Comparison of ENCODE assay signal across 1 cellular context in the genomic region with DNA sequence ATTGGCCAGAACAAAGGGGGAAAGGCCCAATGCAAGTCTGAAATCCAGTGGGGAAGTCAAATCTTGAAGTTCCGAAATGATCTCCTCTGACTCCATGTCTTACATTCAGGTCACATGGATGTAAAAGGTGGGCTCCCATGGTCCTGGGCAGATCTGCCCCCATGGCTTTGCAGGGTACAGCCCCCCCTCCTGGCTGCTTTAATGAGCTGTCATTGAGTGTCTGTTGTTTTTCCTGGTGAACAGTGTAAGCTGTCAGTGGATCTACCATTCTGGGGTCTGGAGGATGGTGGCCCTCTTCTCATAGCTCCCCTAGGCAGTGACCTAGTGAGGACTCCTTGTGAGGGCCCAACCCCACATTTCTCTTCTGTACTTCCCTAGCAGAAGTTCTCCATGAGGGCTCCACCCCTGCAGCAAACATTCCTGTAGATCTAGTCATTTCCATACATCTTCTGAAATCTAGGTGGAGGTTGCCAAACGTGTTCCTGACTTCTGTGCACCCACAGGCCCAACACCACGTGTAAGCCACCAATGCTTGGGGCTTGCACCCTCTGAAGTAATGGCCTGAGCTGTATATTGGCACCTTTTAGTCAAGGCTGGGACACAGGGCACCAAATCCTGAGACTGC.
TF ChIP-seq lines count a peak whose summit lies in the region.

No MANE protein-coding gene starts in this region.

TF ChIP-seq in IMR-90, 13 proteins besides CTCF, POLR2A, EP300 and RAD21:
- TF ChIP-seq ELK1 (IDR thresholded peaks at IDR 0.05; ENCODE audit: borderline replicate concordance, low read depth, low read length), result no peak
- TF ChIP-seq FOS (IDR thresholded peaks at IDR 0.05; ENCODE audit: low read depth, low read length), result no peak
- no peak for TF ChIP-seq RCOR1 (IDR thresholded peaks at IDR 0.05; ENCODE audit: insufficient replicate concordance, low read length)
- TF ChIP-seq MXI1 (IDR thresholded peaks at IDR 0.05; ENCODE audit: borderline replicate concordance, low read depth, low read length), result no peak
- TF ChIP-seq MAZ (IDR thresholded peaks at IDR 0.05; ENCODE audit: borderline replicate concordance, low read depth, low read length), result no peak
- no peak for TF ChIP-seq USF2 (IDR thresholded peaks at IDR 0.05; ENCODE audit: low read depth, low read length)
- TF ChIP-seq SMC3 (IDR thresholded peaks at IDR 0.05; ENCODE audit: low read depth, low read length), result no peak
- no peak for TF ChIP-seq MAFK (IDR thresholded peaks at IDR 0.05; ENCODE audit: low read depth, low read length)
